22 cellular contexts compared by ENCODE assay signal in genomic region chr1:13769830-13770229, GRCh38.
"Had no signal": no experiment of that assay in that cellular context is flagged by ENCODE, and none has a peak within 500 bp of the region (broad histone marks: within the 10 kb centered on the region; RNA-seq: fewer than 3 reads in every experiment).

No MANE protein-coding gene starts in this region.

- H3K27me3 ChIP-seq: upper lobe of right lung had no signal

- H3K27ac Mint-ChIP-seq: activated naive CD8-positive, alpha-beta T cell treated with anti-CD3 and anti-CD28 coated beads, Interleukin-2, amount 10 ng/mL, durations not matched to agents 7 days and 5 days; activated T-helper 1 cell treated with anti-CD3 and anti-CD28 coated beads, Interleukin-12 subunit alpha, Interleukin-12 subunit beta, Interleukin-2, Interleukin-4 antibody, amounts not matched to agents 30 ng/mL and 10 ng/mL and 1 ng/mL, durations not matched to agents 14 hours and 24 hours and 36 hours; nephron progenitor cell had no signal

- H3K4me3 ChIP-seq: lower lobe of right lung, upper lobe of right lung had no signal

- H3K27me3 Mint-ChIP-seq: activated naive CD8-positive, alpha-beta T cell treated with anti-CD3 and anti-CD28 coated beads, Interleukin-2, amount 10 ng/mL, durations not matched to agents 7 days and 5 days; stimulated activated memory B cell treated with anti-CD40 and anti-IgM and Interleukin-4, amounts not matched to agents 10 μg/mL and 1 μg/mL and 100 μg/mL, for 72 hours had no signal

- H3K9me3 ChIP-seq: lower lobe of right lung, upper lobe of right lung had no signal

- H3K27ac ChIP-seq: lower lobe of right lung, upper lobe of right lung had no signal

- ATAC-seq: left lobe of liver; sciatic nerve; stimulated activated memory B cell treated with anti-CD40 and anti-IgM and Interleukin-4, amounts not matched to agents 10 μg/mL and 1 μg/mL and 100 μg/mL, for 72 hours had no signal

- H3K9me3 Mint-ChIP-seq: activated naive CD8-positive, alpha-beta T cell treated with anti-CD3 and anti-CD28 coated beads, Interleukin-2, amount 10 ng/mL, durations not matched to agents 7 days and 5 days; activated T-helper 1 cell treated with anti-CD3 and anti-CD28 coated beads, Interleukin-12 subunit alpha, Interleukin-12 subunit beta, Interleukin-2, Interleukin-4 antibody, amounts not matched to agents 30 ng/mL and 10 ng/mL and 1 ng/mL, durations not matched to agents 14 hours and 24 hours and 36 hours; nephron progenitor cell; stimulated activated memory B cell treated with anti-CD40 and anti-IgM and Interleukin-4, amounts not matched to agents 10 μg/mL and 1 μg/mL and 100 μg/mL, for 72 hours had no signal

- H3K4me3 Mint-ChIP-seq: activated naive CD8-positive, alpha-beta T cell treated with anti-CD3 and anti-CD28 coated beads, Interleukin-2, amount 10 ng/mL, durations not matched to agents 7 days and 5 days; activated T-helper 1 cell treated with anti-CD3 and anti-CD28 coated beads, Interleukin-12 subunit alpha, Interleukin-12 subunit beta, Interleukin-2, Interleukin-4 antibody, amounts not matched to agents 30 ng/mL and 10 ng/mL and 1 ng/mL, durations not matched to agents 14 hours and 24 hours and 36 hours; nephron progenitor cell; stimulated activated memory B cell treated with anti-CD40 and anti-IgM and Interleukin-4, amounts not matched to agents 10 μg/mL and 1 μg/mL and 100 μg/mL, for 72 hours had no signal

- DNase-seq: activated CD4-positive, alpha-beta T cell treated with anti-CD3 and anti-CD28 coated beads for 4 hours; activated CD4-positive, alpha-beta T cell treated with anti-CD3 and anti-CD28 coated beads, Interleukin-2, amount 50 U/mL, for 48 hours; activated CD4-positive, CD25-positive, alpha-beta regulatory T cell; activated CD8-positive, alpha-beta memory T cell treated with anti-CD3 and anti-CD28 coated beads, Interleukin-2, amount 50 U/mL, for 48 hours; activated gamma-delta T cell treated with Interleukin-2 at 50 U/mL for 16 hours; activated naive CD8-positive, alpha-beta T cell treated with anti-CD3 and anti-CD28 coated beads, Interleukin-2, amount 10 ng/mL, durations not matched to agents 7 days and 5 days; cerebellar nuclear complex; cortex of kidney; erythroblast; foreskin fibroblast; kidney; nephron progenitor cell; posterior cingulate gyrus; small intestine; stimulated activated CD4-positive, alpha-beta T cell treated with anti-CD3 and anti-CD28 coated beads, Interleukin-2, amount 100 ng/mL, for 24 hours; T1000; upper lobe of right lung had no signal
